ENCODE assay signal across 11 cellular contexts in genomic region chr18:58567453-58568196, GRCh38.
DNase-seq lines count a peak whose midpoint lies in the region; ATAC-seq and TF ChIP-seq lines count a peak whose summit lies in the region.
"Had no signal": no experiment of that assay in that cellular context is flagged by ENCODE, and none has a peak within 500 bp of the region (broad histone marks: within the 10 kb centered on the region; RNA-seq: fewer than 3 reads in every experiment).

No MANE protein-coding gene starts in this region.

- H3K4me1 ChIP-seq in body of pancreas (peaks cover 14% of the 10 kb centered on the region), smooth muscle cell (ENCODE audit: low read depth) (no peaks in the 10 kb centered on the region)
- H3K4me1 ChIP-seq: ascending aorta had no signal

- ATAC-seq in body of pancreas = peak; percentile 81
- ATAC-seq in GM21390 (IDR thresholded peaks at IDR 0.05; ENCODE audit: unreplicated experiment) = no peak

- TF ChIP-seq CTCF in HFF-Myc (IDR thresholded peaks at IDR 0.05; ENCODE audit: low read depth, low read length, missing control alignments) (no peak), body of pancreas (IDR thresholded peaks at IDR 0.05) (no peak), smooth muscle cell (IDR thresholded peaks at IDR 0.05; ENCODE audit: borderline replicate concordance, insufficient read depth, poor library complexity, severe bottlenecking) (no peak)

- H3K36me3 ChIP-seq in body of pancreas (replicated peaks in 1 of 2; ENCODE audit: insufficient read depth in 1 of 2, low read depth in 2 of 2) (no peaks in the 10 kb centered on the region), smooth muscle cell (ENCODE audit: low read depth) (no peaks in the 10 kb centered on the region)
- H3K36me3 ChIP-seq: ascending aorta had no signal

- H3K4me3 ChIP-seq in HFF-Myc (replicated peaks; ENCODE audit: low read depth, low read length) = no peak overlapping the region
- no peak overlapping the region for H3K4me3 ChIP-seq in body of pancreas
- H3K4me3 ChIP-seq in smooth muscle cell = no peak overlapping the region
- H3K4me3 ChIP-seq: ascending aorta had no signal

- intact Hi-C loops in body of pancreas (cut with DNase I) = no loop called here

- 64 to 71% methylated on average over 9 of the region's 9 CpGs for WGBS in body of pancreas, 2 donors
- WGBS in smooth muscle cell (ENCODE audit: low lambda C conversion rate) = 80% methylated on average over 9 of the region's 9 CpGs

- H3K9me3 ChIP-seq in body of pancreas (no peaks in the 10 kb centered on the region), smooth muscle cell (replicated peaks; ENCODE audit: low read depth) (no peaks in the 10 kb centered on the region)
- H3K9me3 ChIP-seq: ascending aorta had no signal

- H3K4me2 ChIP-seq in smooth muscle cell = no peak overlapping the region

- H3K27me3 ChIP-seq in body of pancreas (no peaks in the 10 kb centered on the region), smooth muscle cell (ENCODE audit: low read depth) (no peaks in the 10 kb centered on the region)
- H3K27me3 ChIP-seq: ascending aorta had no signal

- peak overlapping the region; percentile 35 to 66 (median 56) for H3K27ac ChIP-seq in body of pancreas
- H3K27ac ChIP-seq in smooth muscle cell (ENCODE audit: low read depth) = peak overlapping the region; percentile 60
- H3K27ac ChIP-seq: ascending aorta had no signal

- no peak overlapping the region for H3K9ac ChIP-seq in smooth muscle cell (ENCODE audit: low read depth)

- H4K20me1 ChIP-seq in smooth muscle cell (ENCODE audit: low read depth) = no peaks in the 10 kb centered on the region

- H3K79me2 ChIP-seq in smooth muscle cell (ENCODE audit: low read depth) = peaks cover 63% of the 10 kb centered on the region

- DNase-seq in HFF-Myc (ENCODE audit: extremely low read depth, low read depth) = peak; percentile 98
- DNase-seq in body of pancreas = peak in 3 of 4 donors; percentile 54 to 62 (median 55)
- peak; percentile 45 for DNase-seq in hepatic stellate cell (ENCODE audit: low spot score)
- no peak for DNase-seq in smooth muscle cell (lab: John Stamatoyannopoulos, UW; ENCODE audit: unreplicated experiment)
- DNase-seq in activated CD4-positive, alpha-beta T cell treated with anti-CD3 and anti-CD28 coated beads for 48 hours = no peak
- DNase-seq in activated effector memory CD4-positive, alpha-beta T cell treated with anti-CD3 and anti-CD28 coated beads, Interleukin-2, amount 50 U/mL, for 16 hours = no peak
- no peak for DNase-seq in DMS79 (lab: John Stamatoyannopoulos, UW)
- DNase-seq: activated CD4-positive, alpha-beta T cell treated with anti-CD3 and anti-CD28 coated beads, Interleukin-2, amount 50 U/mL, for 4 hours; NCI-H1436 had no signal

- no peak for TF ChIP-seq POLR2A in body of pancreas (IDR thresholded peaks at IDR 0.05)

- no peak overlapping the region for H2AFZ ChIP-seq in smooth muscle cell (ENCODE audit: low read depth)

- no peaks in the 10 kb centered on the region for H3F3A ChIP-seq in smooth muscle cell (ENCODE audit: low read depth)

Comparison
In these comparisons a context has a peak if more than half of its experiments do, and no peak if none do; other contexts are left out.
1. DNase-seq: peak in HFF-Myc (single experiment), body of pancreas (3 of 4) and hepatic stellate cell (single experiment); none in smooth muscle cell (single experiment), activated CD4-positive, alpha-beta T cell treated with anti-CD3 and anti-CD28 coated beads for 48 hours (single experiment), activated effector memory CD4-positive, alpha-beta T cell treated with anti-CD3 and anti-CD28 coated beads, Interleukin-2, amount 50 U/mL, for 16 hours (single experiment) and DMS79 (single experiment).